1 cellular context compared by ENCODE assay signal in genomic region chr20:48217191-48217590, GRCh38.
TF ChIP-seq lines count a peak whose summit lies in the region.

No MANE protein-coding gene starts in this region.

TF ChIP-seq in GM23338, 12 proteins besides CTCF, POLR2A, EP300 and RAD21 (continued from another document):
- no peak for TF ChIP-seq REST (IDR thresholded peaks at IDR 0.05; ENCODE audit: unreplicated experiment)
- TF ChIP-seq ZNF331 (CRISPR knock-in tag; IDR thresholded peaks at IDR 0.05; ENCODE audit: low read depth): no peak
- TF ChIP-seq, protein P1, sequence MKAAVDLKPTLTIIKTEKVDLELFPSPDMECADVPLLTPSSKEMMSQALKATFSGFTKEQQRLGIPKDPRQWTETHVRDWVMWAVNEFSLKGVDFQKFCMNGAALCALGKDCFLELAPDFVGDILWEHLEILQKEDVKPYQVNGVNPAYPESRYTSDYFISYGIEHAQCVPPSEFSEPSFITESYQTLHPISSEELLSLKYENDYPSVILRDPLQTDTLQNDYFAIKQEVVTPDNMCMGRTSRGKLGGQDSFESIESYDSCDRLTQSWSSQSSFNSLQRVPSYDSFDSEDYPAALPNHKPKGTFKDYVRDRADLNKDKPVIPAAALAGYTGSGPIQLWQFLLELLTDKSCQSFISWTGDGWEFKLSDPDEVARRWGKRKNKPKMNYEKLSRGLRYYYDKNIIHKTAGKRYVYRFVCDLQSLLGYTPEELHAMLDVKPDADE (IDR thresholded peaks at IDR 0.05): no peak
- no peak for TF ChIP-seq POLR2AphosphoS5 (IDR thresholded peaks at IDR 0.05; ENCODE audit: low read depth)
- no peak for TF ChIP-seq STAT1 (IDR thresholded peaks at IDR 0.05; ENCODE audit: unreplicated experiment)
- no peak for TF ChIP-seq EZH2 (IDR thresholded peaks at IDR 0.05; ENCODE audit: low read depth, unreplicated experiment)
TF ChIP-seq in GM23338: peak in this region for 0.
